In the genomic region with DNA sequence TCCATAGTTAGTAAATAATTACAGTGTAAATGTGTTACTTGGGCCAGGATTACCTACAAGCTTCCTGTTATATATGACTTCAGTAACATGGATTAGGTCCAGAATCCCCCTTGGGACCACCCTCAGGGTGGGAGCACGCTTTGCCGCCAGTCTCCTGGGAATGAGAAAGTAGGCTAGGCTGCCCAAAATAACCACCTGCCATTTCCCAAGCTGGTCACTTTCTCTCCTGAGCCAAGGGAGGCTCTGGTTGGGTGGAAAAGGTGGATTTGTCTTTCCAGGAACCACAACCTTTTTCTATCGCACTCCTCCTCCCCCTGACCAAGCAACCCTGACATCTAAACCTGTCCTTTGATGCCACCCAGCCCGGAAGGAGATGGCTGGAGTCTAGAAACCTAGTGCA, we compare ENCODE assay signal across 17 cellular contexts. TPM values are rescaled to one million over a fixed set of nuclear protein-coding genes. Genes with fewer than 3 reads are reported as not detected.
A peak's percentile ranks its signal among the peaks of the same experiment; 100 is the strongest.
DNase-seq lines count a peak whose midpoint lies in the region; TF ChIP-seq lines count a peak whose summit lies in the region.
"Had no signal": no experiment of that assay in that cellular context is flagged by ENCODE, and none has a peak within 500 bp of the region (broad histone marks: within the 10 kb centered on the region; RNA-seq: fewer than 3 reads in every experiment).

No MANE protein-coding gene starts in this region.

- no peaks in the 10 kb centered on the region for H3K9me2 ChIP-seq in Karpas-422 (replicated peaks; ENCODE audit: insufficient read depth, low read length)

- H3K4me1 ChIP-seq in colonic mucosa (no peaks in the 10 kb centered on the region), Karpas-422 (ENCODE audit: low read length) (no peaks in the 10 kb centered on the region)
- H3K4me1 ChIP-seq: A549 had no signal

- H3K9me3 Mint-ChIP-seq in immature natural killer cell = no peaks in the 10 kb centered on the region
- H3K9me3 Mint-ChIP-seq: H9 had no signal

- 0 out of 2 replicates have a peak, but pooled peaks cover 2% of the 10 kb centered on the region for H4K20me1 ChIP-seq in Karpas-422 (ENCODE audit: insufficient read depth, low read depth, low read length)

- TF ChIP-seq CTCF in colonic mucosa (IDR thresholded peaks at IDR 0.05) = no peak

- no peak overlapping the region for H3K4me3 Mint-ChIP-seq in immature natural killer cell
- H3K4me3 Mint-ChIP-seq: CD4-positive, CD25-positive, alpha-beta regulatory T cell; CD8-positive, alpha-beta memory T cell; H9 had no signal

- intact Hi-C loops in colonic mucosa (cut with DNase I) = no loop called here

- H2AFZ ChIP-seq in Karpas-422 (ENCODE audit: low read length) = no peak overlapping the region

- H3K27me3 ChIP-seq in colonic mucosa (no peaks in the 10 kb centered on the region), Karpas-422 (ENCODE audit: low read length) (no peaks in the 10 kb centered on the region)

- DNase-seq in activated CD8-positive, alpha-beta memory T cell treated with anti-CD3 and anti-CD28 coated beads, Interleukin-2, amount 50 U/mL, for 48 hours = peak; percentile 12
- DNase-seq in activated CD8-positive, alpha-beta memory T cell treated with anti-CD3 and anti-CD28 coated beads, Interleukin-2, amount 50 U/mL, for 4 hours = no peak
- DNase-seq in NCI-H82 (lab: John Stamatoyannopoulos, UW) (peak; percentile 64), cerebellum (ENCODE audit: low spot score) (peak; percentile 57), immature natural killer cell (no peak), colonic mucosa (no peak), Karpas-422 (no peak)
- DNase-seq: AML-193; CD4-positive, CD25-positive, alpha-beta regulatory T cell; CD8-positive, alpha-beta memory T cell; COR-L47; GDM1; H9; IMR-90 had no signal

- H3K36me3 ChIP-seq in colonic mucosa (no peaks in the 10 kb centered on the region), Karpas-422 (ENCODE audit: insufficient read depth, low read length) (no peaks in the 10 kb centered on the region)

- peaks cover 0 to 1% (median 0%) of the 10 kb centered on the region in 3 donors for H3K27me3 Mint-ChIP-seq in immature natural killer cell (ENCODE audit: low read depth in 3 of 3)

- H3K4me2 ChIP-seq in Karpas-422 (ENCODE audit: low read depth, low read length, poor library complexity, severe bottlenecking) = no peak overlapping the region
- H3K4me2 ChIP-seq: A549 had no signal

- no peak overlapping the region for H3K27ac Mint-ChIP-seq in immature natural killer cell
- H3K27ac Mint-ChIP-seq: CD4-positive, CD25-positive, alpha-beta regulatory T cell; CD8-positive, alpha-beta memory T cell; H9 had no signal

- H3K36me3 Mint-ChIP-seq in immature natural killer cell = no peaks in the 10 kb centered on the region
- H3K36me3 Mint-ChIP-seq: CD4-positive, CD25-positive, alpha-beta regulatory T cell; CD8-positive, alpha-beta memory T cell had no signal

- H3K9me3 ChIP-seq in colonic mucosa = no peaks in the 10 kb centered on the region
- no peaks in the 10 kb centered on the region for H3K9me3 ChIP-seq in Karpas-422 (ENCODE audit: low read length)
- H3K9me3 ChIP-seq: A549 had no signal

- H3K4me1 Mint-ChIP-seq in immature natural killer cell = no peaks in the 10 kb centered on the region
- H3K4me1 Mint-ChIP-seq: CD4-positive, CD25-positive, alpha-beta regulatory T cell; CD8-positive, alpha-beta memory T cell had no signal

- H3K27ac ChIP-seq in colonic mucosa (no peak overlapping the region), Karpas-422 (ENCODE audit: low read length) (no peak overlapping the region)
- H3K27ac ChIP-seq: 22Rv1, A549 had no signal

- no peaks in the 10 kb centered on the region for H3K79me2 ChIP-seq in Karpas-422 (ENCODE audit: low read length)

- H3K9ac ChIP-seq in colonic mucosa (ENCODE audit: low read depth in 2 of 2, low read length in 2 of 2) (no peak overlapping the region), Karpas-422 (ENCODE audit: low read length) (no peak overlapping the region)

- H3K4me3 ChIP-seq in colonic mucosa (no peak overlapping the region), Karpas-422 (ENCODE audit: low read length) (no peak overlapping the region)
- H3K4me3 ChIP-seq: A549 had no signal

RNA-seq across cellular contexts. Expression of gene RIMS4, which starts 9.6 kb away (rescaled TPM):
- 25.8 TPM for total RNA-seq in cerebellum
- not detected for polyA plus RNA-seq in immature natural killer cell
- total RNA-seq in colonic mucosa = under 1 TPM; 0.64 to 0.74 TPM
- not detected in 2 replicates for total RNA-seq in Karpas-422 (2014; rRNA removed; shearing (Covaris generic); ENCODE audit: low replicate concordance)
- total RNA-seq: CD4-positive, CD25-positive, alpha-beta regulatory T cell; CD8-positive, alpha-beta memory T cell; IMR-90 had no signal
- polyA plus RNA-seq: BJ; CD4-positive, CD25-positive, alpha-beta regulatory T cell; CD8-positive, alpha-beta memory T cell; IMR-90 had no signal

Comparison
In these comparisons a context has a peak if more than half of its experiments do, and no peak if none do; other contexts are left out.
1. DNase-seq: peak in activated CD8-positive, alpha-beta memory T cell treated with anti-CD3 and anti-CD28 coated beads, Interleukin-2, amount 50 U/mL, for 48 hours (single experiment), NCI-H82 (single experiment) and cerebellum (single experiment); none in activated CD8-positive, alpha-beta memory T cell treated with anti-CD3 and anti-CD28 coated beads, Interleukin-2, amount 50 U/mL, for 4 hours (single experiment), immature natural killer cell (0 of 3), colonic mucosa (single experiment) and Karpas-422 (single experiment).
2. RNA of gene RIMS4, which starts 9.6 kb away (total RNA-seq): 25.8 TPM in cerebellum (single experiment); 0.64 to 0.74 TPM in colonic mucosa and not detected in Karpas-422; every median in the first group is over 10 times any median in the second.